ENCODE assay signal across 21 cellular contexts in genomic region chr2:63767307-63767706, GRCh38.
DNase-seq lines count a peak whose midpoint lies in the region; ATAC-seq, FAIRE-seq and TF ChIP-seq lines count a peak whose summit lies in the region.
"Had no signal": no experiment of that assay in that cellular context is flagged by ENCODE, and none has a peak within 500 bp of the region (broad histone marks: within the 10 kb centered on the region; RNA-seq: fewer than 3 reads in every experiment).

No MANE protein-coding gene starts in this region.

- peaks cover 20% of the 10 kb centered on the region for H3K9me3 Mint-ChIP-seq in endodermal cell
- H3K9me3 Mint-ChIP-seq in stimulated activated naive B cell treated with anti-CD40 and anti-IgM and Interleukin-4, amounts not matched to agents 10 μg/mL and 1 μg/mL and 100 μg/mL, for 72 hours = peaks cover 0 to 2% of the 10 kb centered on the region in 2 donors

- BruUV-seq in HCT116 (replicated peaks; lab: Mats Ljungman, UMichigan) (no TSS peak), K562 (replicated peaks; lab: Mats Ljungman, UMichigan) (no TSS peak)

- TF ChIP-seq POLR2A in HCT116 (IDR thresholded peaks at IDR 0.05; ENCODE audit: borderline replicate concordance, extremely low read depth, insufficient read depth, insufficient read length) (no peak), K562 (conservative IDR thresholded peaks at IDR 0.05) (no peak)

- in situ Hi-C loops in K562 (cut with MboI) = no loop called here

- H3K79me2 ChIP-seq in HCT116 (ENCODE audit: insufficient read depth, low read length) (no peaks in the 10 kb centered on the region), K562 (ENCODE audit: control insufficient read depth, insufficient read depth, low read length) (no peaks in the 10 kb centered on the region)

- peaks cover 19% of the 10 kb centered on the region for H3K4me1 Mint-ChIP-seq in endodermal cell
- no peaks in the 10 kb centered on the region for H3K4me1 Mint-ChIP-seq in stimulated activated naive B cell treated with anti-CD40 and anti-IgM and Interleukin-4, amounts not matched to agents 10 μg/mL and 1 μg/mL and 100 μg/mL, for 72 hours
- H3K4me1 Mint-ChIP-seq: B cell had no signal

- no peak overlapping the region for H3K27ac Mint-ChIP-seq in endodermal cell
- no peak overlapping the region for H3K27ac Mint-ChIP-seq in stimulated activated naive B cell treated with anti-CD40 and anti-IgM and Interleukin-4, amounts not matched to agents 10 μg/mL and 1 μg/mL and 100 μg/mL, for 72 hours
- H3K27ac Mint-ChIP-seq: B cell; CD4-positive, alpha-beta T cell; CD8-positive, alpha-beta T cell had no signal

- H3K27ac ChIP-seq in HCT116 (ENCODE audit: low read depth, low read length) = no peak overlapping the region
- H3K27ac ChIP-seq in K562 (ENCODE audit: extremely low read depth, low read depth, low read length) = no peak overlapping the region
- H3K27ac ChIP-seq in endodermal cell (ENCODE audit: low read depth, low read length) = no peak overlapping the region
- H3K27ac ChIP-seq: BLaER1 treated with 17β-estradiol and CSF1 and Interleukin-3, amounts not matched to agents 10 nM and 100 nM; C4-2B had no signal

- ATAC-seq in HCT116 (no peak), K562 (no peak), esophagus mucosa (no peak)
- no peak for ATAC-seq in stimulated activated naive B cell treated with anti-CD40 and anti-IgM and Interleukin-4, amounts not matched to agents 10 μg/mL and 1 μg/mL and 100 μg/mL, for 72 hours (replicated peaks)
- ATAC-seq: CD8-positive, alpha-beta T cell had no signal

- no peaks in the 10 kb centered on the region for H3K4me1 ChIP-seq in HCT116 (ENCODE audit: control insufficient read depth in 1 of 2, insufficient read depth in 2 of 2, low read length in 2 of 2)
- no peaks in the 10 kb centered on the region for H3K4me1 ChIP-seq in K562 (replicated peaks in 1 of 2; ENCODE audit: control insufficient read depth in 2 of 2, insufficient read depth in 2 of 2, low read length in 2 of 2)
- no peaks in the 10 kb centered on the region for H3K4me1 ChIP-seq in endodermal cell (ENCODE audit: control insufficient read depth, insufficient read depth, low read length)

- intact Hi-C loops in HCT116 (cut with micrococcal nuclease) (no loop called here), K562 (cut with micrococcal nuclease) (no loop called here)

- H3K27me3 ChIP-seq in HCT116 (ENCODE audit: insufficient read depth, low read length) (no peaks in the 10 kb centered on the region), K562 (ENCODE audit: control insufficient read depth in 2 of 2, insufficient read depth in 2 of 2, low read length in 2 of 2) (no peaks in the 10 kb centered on the region), endodermal cell (ENCODE audit: control insufficient read depth, insufficient read depth, low read length, poor library complexity, severe bottlenecking) (no peaks in the 10 kb centered on the region)
- H3K27me3 ChIP-seq: BLaER1 treated with 17β-estradiol and CSF1 and Interleukin-3, amounts not matched to agents 10 nM and 100 nM had no signal

- WGBS in K562 (ENCODE audit: insufficient coverage, low coverage, missing lambda C conversion rate) = 5% methylated on average over 1 of the region's 1 CpG
- WGBS in endodermal cell (ENCODE audit: insufficient coverage in 1 of 2, insufficient read length in 1 of 2), 2 experiments = 100% methylated on average over 1 of the region's 1 CpG; no CpG with 5 or more reads in 1 of the 2 experiments

- POLR2A ChIA-PET in HCT116 (lab: Charles Lee) (no interaction called here), K562 (lab: Yijun Ruan, JAX) (no interaction called here)

- no peak for FAIRE-seq in K562 (lab: Jason Lieb, UNC)
- FAIRE-seq: A204.1, D721Med, GM12891, GM19239 had no signal

- H3K9me2 ChIP-seq in HCT116 (ENCODE audit: insufficient read depth) = no peaks in the 10 kb centered on the region

- H3K4me2 ChIP-seq in HCT116 (ENCODE audit: low read length) (no peak overlapping the region), K562 (ENCODE audit: insufficient read depth, low read length) (no peak overlapping the region)
- H3K4me2 ChIP-seq: BLaER1 treated with 17β-estradiol and CSF1 and Interleukin-3, amounts not matched to agents 10 nM and 100 nM had no signal

- CTCF ChIA-PET in HCT116 (lab: Charles Lee) (no interaction called here), K562 (lab: Yijun Ruan, JAX; ENCODE audit: low intra/inter-chr PET ratio) (no interaction called here)

- no peak overlapping the region for H3K9ac ChIP-seq in HCT116 (ENCODE audit: low read length)
- H3K9ac ChIP-seq in K562 (ENCODE audit: insufficient read depth in 1 of 2, low read depth in 2 of 2, low read length in 2 of 2) = no peak overlapping the region
- H3K9ac ChIP-seq in endodermal cell (ENCODE audit: extremely low read depth, low read length, poor library complexity, severe bottlenecking) = no peak overlapping the region
- H3K9ac ChIP-seq: BLaER1 treated with 17β-estradiol and CSF1 and Interleukin-3, amounts not matched to agents 10 nM and 100 nM had no signal

- H3K36me3 ChIP-seq in HCT116 (ENCODE audit: control insufficient read depth in 1 of 2, insufficient read depth in 2 of 2, low read length in 2 of 2) (no peaks in the 10 kb centered on the region), K562 (ENCODE audit: control insufficient read depth, insufficient read depth, low read length) (no peaks in the 10 kb centered on the region), endodermal cell (ENCODE audit: control insufficient read depth, insufficient read depth, low read length) (no peaks in the 10 kb centered on the region)
- H3K36me3 ChIP-seq: BLaER1 treated with 17β-estradiol and CSF1 and Interleukin-3, amounts not matched to agents 10 nM and 100 nM had no signal

- RAD21 ChIA-PET in HCT116 (lab: Charles Lee; ENCODE audit: low non-redundant PET in 1 of 2, low total read pairs in 2 of 2, uncharacterized antibody in 2 of 2, unreplicated experiment in 2 of 2) = no interaction called here

- H4K20me1 ChIP-seq in HCT116 (ENCODE audit: insufficient read depth) (no peaks in the 10 kb centered on the region), K562 (replicated peaks; ENCODE audit: control insufficient read depth, insufficient read depth, low read length) (no peaks in the 10 kb centered on the region)
- H4K20me1 ChIP-seq: BLaER1 treated with 17β-estradiol and CSF1 and Interleukin-3, amounts not matched to agents 10 nM and 100 nM had no signal

- no peaks in the 10 kb centered on the region for H3K9me3 ChIP-seq in HCT116 (ENCODE audit: control insufficient read depth in 1 of 2, insufficient read depth in 1 of 2, low read depth in 1 of 2, low read length in 2 of 2)
- peaks cover 4% of the 10 kb centered on the region; the same call in 1 of the 2 replicates for H3K9me3 ChIP-seq in K562 (replicated peaks; ENCODE audit: control insufficient read depth, insufficient read depth, low read depth, low read length)
- peaks cover 12% of the 10 kb centered on the region for H3K9me3 ChIP-seq in endodermal cell (ENCODE audit: control insufficient read depth, low read length)
- H3K9me3 ChIP-seq: Caco-2 had no signal

- no peaks in the 10 kb centered on the region for H3K9me1 ChIP-seq in K562 (ENCODE audit: control insufficient read depth, insufficient read depth, low read length)

- no peak overlapping the region for H3K4me3 Mint-ChIP-seq in endodermal cell
- no peak overlapping the region for H3K4me3 Mint-ChIP-seq in stimulated activated naive B cell treated with anti-CD40 and anti-IgM and Interleukin-4, amounts not matched to agents 10 μg/mL and 1 μg/mL and 100 μg/mL, for 72 hours
- H3K4me3 Mint-ChIP-seq: B cell; CD4-positive, alpha-beta T cell; CD8-positive, alpha-beta T cell had no signal

- H3K4me3 ChIP-seq in HCT116 (replicated peaks in 1 of 2; ENCODE audit: low read depth in 1 of 2, low read length in 2 of 2) (no peak overlapping the region), K562 (no peak overlapping the region), endodermal cell (ENCODE audit: low read length) (peak overlapping the region; percentile 25)
- H3K4me3 ChIP-seq: BLaER1 treated with 17β-estradiol and CSF1 and Interleukin-3, amounts not matched to agents 10 nM and 100 nM had no signal

- TF ChIP-seq CTCF in HCT116 (IDR thresholded peaks at IDR 0.05 in 2 of 3, conservative IDR thresholded peaks at IDR 0.05 in 1 of 3; ENCODE audit: borderline replicate concordance in 1 of 3, insufficient read depth in 1 of 3, low read depth in 2 of 3, low read length in 2 of 3) (no peak), K562 (IDR thresholded peaks at IDR 0.05 in 2 of 3, conservative IDR thresholded peaks at IDR 0.05 in 1 of 3; ENCODE audit: insufficient read depth in 2 of 3, low read depth in 1 of 3, low read length in 3 of 3) (no peak), endodermal cell (conservative IDR thresholded peaks at IDR 0.05) (no peak)

- no peak overlapping the region for H2AFZ ChIP-seq in HCT116 (ENCODE audit: low read depth, low read length, poor library complexity, severe bottlenecking)
- no peak overlapping the region for H2AFZ ChIP-seq in K562 (ENCODE audit: low read depth, low read length)

- no peaks in the 10 kb centered on the region for H3K27me3 Mint-ChIP-seq in endodermal cell (ENCODE audit: insufficient read depth)
- H3K27me3 Mint-ChIP-seq in stimulated activated naive B cell treated with anti-CD40 and anti-IgM and Interleukin-4, amounts not matched to agents 10 μg/mL and 1 μg/mL and 100 μg/mL, for 72 hours = no peaks in the 10 kb centered on the region
- H3K27me3 Mint-ChIP-seq: B cell; CD4-positive, alpha-beta T cell had no signal

- TF ChIP-seq EP300 in K562 (IDR thresholded peaks at IDR 0.05; ENCODE audit: low read length) = no peak

- TF ChIP-seq RAD21 in HCT116 (IDR thresholded peaks at IDR 0.05; ENCODE audit: low read depth) = no peak
- no peak for TF ChIP-seq RAD21 in K562 (CRISPR knock-in tag; conservative IDR thresholded peaks at IDR 0.05 in 1 of 2, IDR thresholded peaks at IDR 0.05 in 1 of 2)

- no peaks in the 10 kb centered on the region for H3K36me3 Mint-ChIP-seq in endodermal cell (ENCODE audit: low read depth)
- no peaks in the 10 kb centered on the region for H3K36me3 Mint-ChIP-seq in stimulated activated naive B cell treated with anti-CD40 and anti-IgM and Interleukin-4, amounts not matched to agents 10 μg/mL and 1 μg/mL and 100 μg/mL, for 72 hours
- H3K36me3 Mint-ChIP-seq: CD8-positive, alpha-beta T cell had no signal

- no peak for DNase-seq in HCT116 (ENCODE audit: low read depth, low spot score)
- DNase-seq in K562 (ENCODE audit: extremely low read depth in 1 of 4, low spot score in 3 of 4) = no peak
- DNase-seq in endodermal cell = no peak
- no peak for DNase-seq in stimulated activated naive B cell treated with anti-CD40 and anti-IgM and Interleukin-4, amounts not matched to agents 10 μg/mL and 1 μg/mL and 100 μg/mL, for 72 hours
- DNase-seq in NOMO-1 treated with DMSO at 0.1 percent for 48 hours (lab: John Stamatoyannopoulos, UW; ENCODE audit: unreplicated experiment) = no peak
- DNase-seq: 8988T; AML-193; Caco-2; Calu3; CD4-positive, alpha-beta T cell; CD8-positive, alpha-beta T cell; DMS79 treated with DMSO at 0.1 percent for 48 hours; GF-D8 had no signal

TF ChIP-seq in HCT116, 20 proteins besides CTCF, POLR2A, EP300 and RAD21 (continues in another document):
- TF ChIP-seq FOSL1 (IDR thresholded peaks at IDR 0.05; ENCODE audit: low read depth) = no peak
- peak; percentile 55; the same call in 1 of the 2 replicates for TF ChIP-seq CBX3 (IDR thresholded peaks at IDR 0.05; ENCODE audit: low read depth)

TF ChIP-seq in K562, 482 proteins besides CTCF, POLR2A, EP300 and RAD21 (continues in another document):
- TF ChIP-seq TRIM28 (IDR thresholded peaks at IDR 0.05) (peak; percentile 56; the same call in 1 of the 2 replicates), RBM25 (IDR thresholded peaks at IDR 0.05; ENCODE audit: low read depth, low read length, severe bottlenecking) (peak; percentile 88)

Comparison
In these comparisons a context has a peak if more than half of its experiments do, and no peak if none do; other contexts are left out.
1. Of the 22 proteins assayed by ChIP-seq in both K562 and HCT116: peak only in K562: none; only in HCT116: CBX3; in both: none; in neither: 21.